In genomic region chr10:77970869-77971803, GRCh38 we compare ENCODE assay signal across 8 cellular contexts.
DNase-seq lines count a peak whose midpoint lies in the region; ATAC-seq and TF ChIP-seq lines count a peak whose summit lies in the region.

No MANE protein-coding gene starts in this region.

- no peak for TF ChIP-seq CTCF in nephron progenitor cell (IDR thresholded peaks at IDR 0.05)

- TF ChIP-seq POLR2A in erythroblast (IDR thresholded peaks at IDR 0.05; ENCODE audit: low read length) = no peak

- peaks cover 10% of the 10 kb centered on the region for H3K36me3 Mint-ChIP-seq in nephron progenitor cell (ENCODE audit: low read depth)

- ATAC-seq in SK-N-SH treated with all-trans-retinoic acid at 6 μM for 48 hours (peak; percentile 91), GM21381 (IDR thresholded peaks at IDR 0.05; ENCODE audit: unreplicated experiment) (no peak), HG02759 (IDR thresholded peaks at IDR 0.05; ENCODE audit: unreplicated experiment) (no peak), GM21423 (IDR thresholded peaks at IDR 0.05; ENCODE audit: unreplicated experiment) (no peak)

- peak overlapping the region; percentile 42 for H3K27ac Mint-ChIP-seq in nephron progenitor cell

- no peaks in the 10 kb centered on the region for H3K9me3 Mint-ChIP-seq in nephron progenitor cell

- peaks cover 54% of the 10 kb centered on the region for H3K4me1 Mint-ChIP-seq in nephron progenitor cell

- H3K4me3 Mint-ChIP-seq in nephron progenitor cell = no peak overlapping the region

- DNase-seq in NCI-H510A treated with DMSO at 0.1 percent for 48 hours (lab: John Stamatoyannopoulos, UW) = peak; percentile 65
- DNase-seq in NCI-H510A (lab: John Stamatoyannopoulos, UW) = no peak
- DNase-seq in erythroblast (lab: John Stamatoyannopoulos, UW) = peak; percentile 11 to 26
- DNase-seq in nephron progenitor cell = no peak

- H3K27me3 Mint-ChIP-seq in nephron progenitor cell (ENCODE audit: low read depth, poor library complexity) = no peaks in the 10 kb centered on the region

TF ChIP-seq in SK-N-SH treated with all-trans-retinoic acid at 6 μM for 48 hours, 23 proteins besides CTCF, POLR2A, EP300 and RAD21:
- 0 out of 2 replicates have a peak, but pooled peaks have one; percentile 36 for TF ChIP-seq ISL1 (CRISPR knock-in tag; IDR thresholded peaks at IDR 0.05)
- 0 out of 2 replicates have a peak, but pooled peaks have one; percentile 20 for TF ChIP-seq ZFP3 (CRISPR knock-in tag; IDR thresholded peaks at IDR 0.05)
- TF ChIP-seq CSDC2 (CRISPR knock-in tag; IDR thresholded peaks at IDR 0.05) = no peak
- TF ChIP-seq CREB5 (CRISPR knock-in tag; IDR thresholded peaks at IDR 0.05; ENCODE audit: low read depth) = no peak
- no peak for TF ChIP-seq POU6F1 (CRISPR knock-in tag; IDR thresholded peaks at IDR 0.05; ENCODE audit: borderline replicate concordance, low read depth)
- 0 out of 2 replicates have a peak, but pooled peaks have one; percentile 43 for TF ChIP-seq ZNF8 (CRISPR knock-in tag; IDR thresholded peaks at IDR 0.05)
- TF ChIP-seq ZC3H10 (CRISPR knock-in tag; IDR thresholded peaks at IDR 0.05) = 0 out of 2 replicates have a peak, but pooled peaks have one; percentile 49

Comparison
In these comparisons a context has a peak if more than half of its experiments do, and no peak if none do; other contexts are left out.
1. DNase-seq: peak in NCI-H510A treated with DMSO at 0.1 percent for 48 hours (single experiment) and erythroblast (2 of 2); none in NCI-H510A (single experiment) and nephron progenitor cell (single experiment).